9 cellular contexts compared by ENCODE assay signal in genomic region chr17:78351449-78352006, GRCh38. TPM values are rescaled to one million over a fixed set of nuclear protein-coding genes. Genes with fewer than 3 reads are reported as not detected.
DNase-seq lines count a peak whose midpoint lies in the region; ATAC-seq and TF ChIP-seq lines count a peak whose summit lies in the region.
"Had no signal": no experiment of that assay in that cellular context is flagged by ENCODE, and none has a peak within 500 bp of the region (broad histone marks: within the 10 kb centered on the region; RNA-seq: fewer than 3 reads in every experiment).

No MANE protein-coding gene starts in this region.

- no peaks in the 10 kb centered on the region for H3K9me3 Mint-ChIP-seq in natural killer cell treated with Interleukin-12 subunit alpha and Interleukin-12 subunit beta and Interleukin-15 and Interleukin-18, amount 100 ng/mL, for 72 hours
- no peaks in the 10 kb centered on the region for H3K9me3 Mint-ChIP-seq in activated naive CD8-positive, alpha-beta T cell treated with anti-CD3 and anti-CD28 coated beads, Interleukin-2, amount 50 U/mL, for 24 hours

- H3K4me1 Mint-ChIP-seq in natural killer cell treated with Interleukin-12 subunit alpha and Interleukin-12 subunit beta and Interleukin-15 and Interleukin-18, amount 100 ng/mL, for 72 hours (ENCODE audit: low read depth in 2 of 2) = peaks cover 55 to 61% of the 10 kb centered on the region in 2 donors
- H3K4me1 Mint-ChIP-seq in activated naive CD8-positive, alpha-beta T cell treated with anti-CD3 and anti-CD28 coated beads, Interleukin-2, amount 50 U/mL, for 24 hours = peaks cover 72% of the 10 kb centered on the region

- H3K27ac Mint-ChIP-seq in natural killer cell treated with Interleukin-12 subunit alpha and Interleukin-12 subunit beta and Interleukin-15 and Interleukin-18, amount 100 ng/mL, for 72 hours = no peak overlapping the region
- no peak overlapping the region for H3K27ac Mint-ChIP-seq in activated naive CD8-positive, alpha-beta T cell treated with anti-CD3 and anti-CD28 coated beads, Interleukin-2, amount 50 U/mL, for 24 hours

- no peak overlapping the region for H3K4me3 Mint-ChIP-seq in natural killer cell treated with Interleukin-12 subunit alpha and Interleukin-12 subunit beta and Interleukin-15 and Interleukin-18, amount 100 ng/mL, for 72 hours
- no peak overlapping the region for H3K4me3 Mint-ChIP-seq in activated naive CD8-positive, alpha-beta T cell treated with anti-CD3 and anti-CD28 coated beads, Interleukin-2, amount 50 U/mL, for 24 hours

- H3K9me3 ChIP-seq in SK-N-MC (ENCODE audit: low read depth, low read length) = no peaks in the 10 kb centered on the region

- H3K4me3 ChIP-seq in SK-N-MC (no peak overlapping the region), fibroblast of the aortic adventitia (ENCODE audit: low read depth, low read length) (no peak overlapping the region)
- H3K4me3 ChIP-seq: K562 had no signal

- 0 out of 2 replicates have a peak overlapping the region, but pooled peaks have one; percentile 8 for H3K27ac ChIP-seq in SK-N-MC

- peaks cover 1% of the 10 kb centered on the region for H3K36me3 Mint-ChIP-seq in natural killer cell treated with Interleukin-12 subunit alpha and Interleukin-12 subunit beta and Interleukin-15 and Interleukin-18, amount 100 ng/mL, for 72 hours
- peaks cover 10% of the 10 kb centered on the region for H3K36me3 Mint-ChIP-seq in activated naive CD8-positive, alpha-beta T cell treated with anti-CD3 and anti-CD28 coated beads, Interleukin-2, amount 50 U/mL, for 24 hours (ENCODE audit: low read depth)

- no peak for ATAC-seq in natural killer cell treated with Interleukin-12 subunit alpha and Interleukin-12 subunit beta and Interleukin-15 and Interleukin-18, amount 100 ng/mL, for 72 hours
- no peak for ATAC-seq in activated naive CD8-positive, alpha-beta T cell treated with anti-CD3 and anti-CD28 coated beads, Interleukin-2, amount 50 U/mL, for 24 hours
- no peak for ATAC-seq in GM18867 (IDR thresholded peaks at IDR 0.05; ENCODE audit: unreplicated experiment)
- ATAC-seq in GM21390 (IDR thresholded peaks at IDR 0.05; ENCODE audit: unreplicated experiment) = no peak
- ATAC-seq: K562 had no signal

- no peaks in the 10 kb centered on the region for H3K36me3 ChIP-seq in SK-N-MC (ENCODE audit: insufficient read depth, low read length)

- peak; percentile 40 for TF ChIP-seq CTCF in fibroblast of the aortic adventitia (IDR thresholded peaks at IDR 0.05; ENCODE audit: insufficient read depth, low read length)

- H3K27me3 Mint-ChIP-seq in natural killer cell treated with Interleukin-12 subunit alpha and Interleukin-12 subunit beta and Interleukin-15 and Interleukin-18, amount 100 ng/mL, for 72 hours = no peaks in the 10 kb centered on the region
- H3K27me3 Mint-ChIP-seq in activated naive CD8-positive, alpha-beta T cell treated with anti-CD3 and anti-CD28 coated beads, Interleukin-2, amount 50 U/mL, for 24 hours = no peaks in the 10 kb centered on the region

- DNase-seq in ELF-1 (ENCODE audit: low read depth, low spot score) = peak; percentile 96
- DNase-seq in SK-N-MC (ENCODE audit: low read depth, low spot score) = no peak
- DNase-seq in fibroblast of the aortic adventitia (ENCODE audit: low read depth) = peak; percentile 100
- peak; percentile 32 for DNase-seq in natural killer cell treated with Interleukin-12 subunit alpha and Interleukin-12 subunit beta and Interleukin-15 and Interleukin-18, amount 100 ng/mL, for 72 hours (ENCODE audit: low spot score)
- DNase-seq in activated gamma-delta T cell treated with Interleukin-2 at 50 U/mL for 16 hours = no peak
- no peak for DNase-seq in activated naive CD8-positive, alpha-beta T cell treated with anti-CD3 and anti-CD28 coated beads, Interleukin-2, amount 50 U/mL, for 24 hours

- H3K9ac ChIP-seq in SK-N-MC (ENCODE audit: insufficient read length) = no peak overlapping the region

RNA-seq across cellular contexts. Expression of gene SOCS3, which starts 8.3 kb away (rescaled TPM):
- 26.0 and 50.6 TPM in 2 replicates for total RNA-seq in fibroblast of the aortic adventitia (ENCODE audit: low replicate concordance)
- total RNA-seq in natural killer cell treated with Interleukin-12 subunit alpha and Interleukin-12 subunit beta and Interleukin-15 and Interleukin-18, amount 100 ng/mL, for 72 hours = 100 to 1,000 TPM; 110 to 156 TPM

RNA-seq across cellular contexts. Expression of gene PGS1, which starts 26.9 kb away (rescaled TPM):
- 13.9 and 40.2 TPM in 2 replicates for total RNA-seq in fibroblast of the aortic adventitia (ENCODE audit: low replicate concordance)
- total RNA-seq in natural killer cell treated with Interleukin-12 subunit alpha and Interleukin-12 subunit beta and Interleukin-15 and Interleukin-18, amount 100 ng/mL, for 72 hours = 100 to 1,000 TPM in 1 of 2 donors, 10 to 100 TPM in 1; 83.0 to 139 TPM

Comparison
In these comparisons a context has a peak if more than half of its experiments do, and no peak if none do; other contexts are left out.
1. DNase-seq: peak in ELF-1 (single experiment), fibroblast of the aortic adventitia (single experiment) and natural killer cell treated with Interleukin-12 subunit alpha and Interleukin-12 subunit beta and Interleukin-15 and Interleukin-18, amount 100 ng/mL, for 72 hours (single experiment); none in SK-N-MC (single experiment), activated gamma-delta T cell treated with Interleukin-2 at 50 U/mL for 16 hours (single experiment) and activated naive CD8-positive, alpha-beta T cell treated with anti-CD3 and anti-CD28 coated beads, Interleukin-2, amount 50 U/mL, for 24 hours (single experiment).